In genomic region chr2:216497382-216497781, GRCh38 we compare ENCODE assay signal across 10 cellular contexts. TPM values are rescaled to one million over a fixed set of nuclear protein-coding genes. Genes with fewer than 3 reads are reported as not detected.
DNase-seq lines count a peak whose midpoint lies in the region; ATAC-seq and TF ChIP-seq lines count a peak whose summit lies in the region.
"Had no signal": no experiment of that assay in that cellular context is flagged by ENCODE, and none has a peak within 500 bp of the region (broad histone marks: within the 10 kb centered on the region; RNA-seq: fewer than 3 reads in every experiment).

No MANE protein-coding gene starts in this region.

- POLR2A ChIA-PET in activated CD8-positive, alpha-beta T cell treated with anti-CD3 and anti-CD28 coated beads for 36 hours (lab: Charles Lee), result interaction anchor here (0.8 to 2.2 kb wide), 3 partner anchors 7 to 22 kb away, joined by 3 to 16 read pairs (median 7); no protein-coding TSS in a partner anchor

- H3K27ac Mint-ChIP-seq in activated naive CD4-positive, alpha-beta T cell treated with anti-CD3 and anti-CD28 coated beads, Interleukin-2, amount 10 ng/mL, durations not matched to agents 7 days and 5 days, result peak overlapping the region; percentile 94
- peak overlapping the region; percentile 95 for H3K27ac Mint-ChIP-seq in activated CD8-positive, alpha-beta T cell treated with anti-CD3 and anti-CD28 coated beads for 36 hours
- H3K27ac Mint-ChIP-seq in stimulated activated naive CD8-positive, alpha-beta T cell treated with anti-CD3 and anti-CD28 coated beads, Interleukin-15, amount 100 ng/mL, for 72 hours, result peak overlapping the region in 1 of 2 donors; percentile 61

- peak overlapping the region; percentile 98 for H3K4me3 Mint-ChIP-seq in activated naive CD4-positive, alpha-beta T cell treated with anti-CD3 and anti-CD28 coated beads, Interleukin-2, amount 10 ng/mL, durations not matched to agents 7 days and 5 days
- H3K4me3 Mint-ChIP-seq in activated CD8-positive, alpha-beta T cell treated with anti-CD3 and anti-CD28 coated beads for 36 hours, result peak overlapping the region; percentile 85
- peak overlapping the region; percentile 87 to 92 for H3K4me3 Mint-ChIP-seq in stimulated activated naive CD8-positive, alpha-beta T cell treated with anti-CD3 and anti-CD28 coated beads, Interleukin-15, amount 100 ng/mL, for 72 hours

- no peak for ATAC-seq in activated CD8-positive, alpha-beta T cell treated with anti-CD3 and anti-CD28 coated beads for 36 hours
- no peak for ATAC-seq in stimulated activated naive CD8-positive, alpha-beta T cell treated with anti-CD3 and anti-CD28 coated beads, Interleukin-15, amount 100 ng/mL, for 72 hours
- ATAC-seq in HG02759 (IDR thresholded peaks at IDR 0.05; ENCODE audit: unreplicated experiment), result no peak

- no peak for TF ChIP-seq CTCF in activated CD8-positive, alpha-beta T cell treated with anti-CD3 and anti-CD28 coated beads for 36 hours (IDR thresholded peaks at IDR 0.05)

- peaks cover 55% of the 10 kb centered on the region for H3K4me1 Mint-ChIP-seq in activated naive CD4-positive, alpha-beta T cell treated with anti-CD3 and anti-CD28 coated beads, Interleukin-2, amount 10 ng/mL, durations not matched to agents 7 days and 5 days
- peaks cover 41% of the 10 kb centered on the region for H3K4me1 Mint-ChIP-seq in activated CD8-positive, alpha-beta T cell treated with anti-CD3 and anti-CD28 coated beads for 36 hours (ENCODE audit: low read depth)
- H3K4me1 Mint-ChIP-seq in stimulated activated naive CD8-positive, alpha-beta T cell treated with anti-CD3 and anti-CD28 coated beads, Interleukin-15, amount 100 ng/mL, for 72 hours, result peaks cover 55% of the 10 kb centered on the region

- H3K9me3 Mint-ChIP-seq in activated naive CD4-positive, alpha-beta T cell treated with anti-CD3 and anti-CD28 coated beads, Interleukin-2, amount 10 ng/mL, durations not matched to agents 7 days and 5 days, result no peaks in the 10 kb centered on the region
- no peaks in the 10 kb centered on the region for H3K9me3 Mint-ChIP-seq in activated CD8-positive, alpha-beta T cell treated with anti-CD3 and anti-CD28 coated beads for 36 hours
- no peaks in the 10 kb centered on the region for H3K9me3 Mint-ChIP-seq in stimulated activated naive CD8-positive, alpha-beta T cell treated with anti-CD3 and anti-CD28 coated beads, Interleukin-15, amount 100 ng/mL, for 72 hours

- peaks cover 35% of the 10 kb centered on the region for H3K36me3 ChIP-seq in iPS-20b (ENCODE audit: insufficient read depth, low read depth, low read length)

- no peak for DNase-seq in activated naive CD4-positive, alpha-beta T cell treated with anti-CD3 and anti-CD28 coated beads, Interleukin-2, amount 10 ng/mL, durations not matched to agents 7 days and 5 days
- DNase-seq in activated naive CD4-positive, alpha-beta T cell treated with Interleukin-2 at 50 U/mL for 16 hours, result no peak
- no peak for DNase-seq in activated CD8-positive, alpha-beta T cell treated with anti-CD3 and anti-CD28 coated beads for 36 hours
- no peak for DNase-seq in stimulated activated naive CD8-positive, alpha-beta T cell treated with anti-CD3 and anti-CD28 coated beads, Interleukin-15, amount 100 ng/mL, for 72 hours
- no peak for DNase-seq in islet precursor cell
- no peak for DNase-seq in NCI-H146 treated with DMSO at 0.1 percent for 48 hours (lab: John Stamatoyannopoulos, UW; ENCODE audit: unreplicated experiment)
- DNase-seq: esophagus squamous epithelium, testis had no signal

- CTCF ChIA-PET in activated naive CD4-positive, alpha-beta T cell treated with anti-CD3 and anti-CD28 coated beads, Interleukin-2, amount 10 ng/mL, durations not matched to agents 7 days and 5 days (lab: Charles Lee), result interaction anchor here (1.2 kb wide), 2 partner anchors 15 to 21 kb away, joined by 3 to 4 read pairs; no protein-coding TSS in a partner anchor
- CTCF ChIA-PET in activated CD8-positive, alpha-beta T cell treated with anti-CD3 and anti-CD28 coated beads for 36 hours (lab: Charles Lee), result interaction anchor here (1.4 to 1.8 kb wide), 2 partner anchors 10 to 22 kb away, joined by 3 to 7 read pairs; no protein-coding TSS in a partner anchor

- peaks cover 17% of the 10 kb centered on the region; the same call in 1 of the 2 replicates for H3K4me1 ChIP-seq in iPS-20b (ENCODE audit: insufficient read depth, low read length)

- intact Hi-C loops in activated CD8-positive, alpha-beta T cell treated with anti-CD3 and anti-CD28 coated beads for 36 hours (cut with micrococcal nuclease), result loop anchor here (5.0 to 10.0 kb wide), 2 partner anchors 85 to 383 kb away; partner anchors contain the start of gene SMARCAL1

- H3K27ac ChIP-seq in iPS-20b (ENCODE audit: low read length), result no peak overlapping the region

- peak overlapping the region; percentile 100; the same call in 1 of the 2 replicates for H3K9ac ChIP-seq in iPS-20b (ENCODE audit: low read depth, low read length)

- no peaks in the 10 kb centered on the region for H3K27me3 ChIP-seq in iPS-20b (ENCODE audit: insufficient read depth, low read length)
- H3K27me3 ChIP-seq: esophagus squamous epithelium, testis had no signal

- peaks cover 33% of the 10 kb centered on the region for H3K36me3 Mint-ChIP-seq in activated naive CD4-positive, alpha-beta T cell treated with anti-CD3 and anti-CD28 coated beads, Interleukin-2, amount 10 ng/mL, durations not matched to agents 7 days and 5 days
- H3K36me3 Mint-ChIP-seq in activated CD8-positive, alpha-beta T cell treated with anti-CD3 and anti-CD28 coated beads for 36 hours (ENCODE audit: low read depth), result peaks cover 42% of the 10 kb centered on the region

- H3K9me3 ChIP-seq in iPS-20b (ENCODE audit: insufficient read depth, low read depth, low read length), result no peaks in the 10 kb centered on the region
- H3K9me3 ChIP-seq: esophagus squamous epithelium, testis had no signal

- H3K4me3 ChIP-seq in iPS-20b (ENCODE audit: low read length), result peak overlapping the region; percentile 97; the same call in 1 of the 2 replicates

- H3K27me3 Mint-ChIP-seq in activated naive CD4-positive, alpha-beta T cell treated with anti-CD3 and anti-CD28 coated beads, Interleukin-2, amount 10 ng/mL, durations not matched to agents 7 days and 5 days, result no peaks in the 10 kb centered on the region
- no peaks in the 10 kb centered on the region for H3K27me3 Mint-ChIP-seq in activated CD8-positive, alpha-beta T cell treated with anti-CD3 and anti-CD28 coated beads for 36 hours
- no peaks in the 10 kb centered on the region for H3K27me3 Mint-ChIP-seq in stimulated activated naive CD8-positive, alpha-beta T cell treated with anti-CD3 and anti-CD28 coated beads, Interleukin-15, amount 100 ng/mL, for 72 hours

RNA-seq across cellular contexts. Expression of gene RPL37A, which starts 1.3 kb away (rescaled TPM):
- total RNA-seq in activated CD8-positive, alpha-beta T cell treated with anti-CD3 and anti-CD28 coated beads for 36 hours, result 1,000 to 10,000 TPM; 4,110 to 4,316 TPM
